In genomic region chr4:160143574-160143973, GRCh38 we compare ENCODE assay signal across 18 cellular contexts.
DNase-seq lines count a peak whose midpoint lies in the region; ATAC-seq and TF ChIP-seq lines count a peak whose summit lies in the region.
"Had no signal": no experiment of that assay in that cellular context is flagged by ENCODE, and none has a peak within 500 bp of the region (broad histone marks: within the 10 kb centered on the region; RNA-seq: fewer than 3 reads in every experiment).

No MANE protein-coding gene starts in this region.

- no TSS peak for BruUV-seq in mammary epithelial cell (replicated peaks; lab: Mats Ljungman, UMichigan)

- no peak overlapping the region for H2AFZ ChIP-seq in mammary epithelial cell (ENCODE audit: low read depth, low read length)

- H3K27me3 ChIP-seq in mammary epithelial cell (ENCODE audit: insufficient read depth, low read length), result no peaks in the 10 kb centered on the region
- H3K27me3 ChIP-seq: SJCRH30 had no signal

- WGBS in mammary epithelial cell (ENCODE audit: low coverage, missing lambda C conversion rate), result 45% methylated on average over 3 of the region's 3 CpGs

- DNase-seq in NCI-H69 (lab: John Stamatoyannopoulos, UW) (peak; percentile 7), mammary epithelial cell (peak; percentile 45), mesothelial cell of epicardium (ENCODE audit: low spot score in 2 of 2, unreplicated experiment in 2 of 2) (no peak), superior temporal gyrus (ENCODE audit: extremely low spot score) (peak; percentile 53), germinal center (ENCODE audit: low spot score) (no peak), DMS153 (lab: John Stamatoyannopoulos, UW) (no peak), natural killer cell (no peak)
- DNase-seq: GDM1, H7, MV-4-11, NCI-H1417, NCI-H187, NCI-H2107, NCI-H2227 treated with DMSO at 0.1 percent for 48 hours, NCI-H524, SJCRH30 had no signal

- CTCF ChIA-PET in mammary epithelial cell (lab: Charles Lee; ENCODE audit: low non-redundant PET), result no interaction called here

- H3K9me3 ChIP-seq in mammary epithelial cell (replicated peaks; ENCODE audit: insufficient read depth, low read length), result no peaks in the 10 kb centered on the region
- H3K9me3 ChIP-seq: SJCRH30 had no signal

- dilution Hi-C loops in mammary epithelial cell (cut with HindIII; ENCODE audit: low sequenced_read_pairs), result no loop called here

- no peaks in the 10 kb centered on the region for H3K4me1 ChIP-seq in mammary epithelial cell (ENCODE audit: insufficient read depth, low read length)
- H3K4me1 ChIP-seq: SJCRH30 had no signal

- H3K27me3 Mint-ChIP-seq in mesothelial cell of epicardium (ENCODE audit: low read depth) (no peaks in the 10 kb centered on the region), natural killer cell (ENCODE audit: low read depth in 2 of 2) (no peaks in the 10 kb centered on the region)

- no peak for ATAC-seq in HG03139 (IDR thresholded peaks at IDR 0.05; ENCODE audit: unreplicated experiment)
- ATAC-seq in natural killer cell, result no peak

- intact Hi-C loops in mammary epithelial cell (cut with micrococcal nuclease) (no loop called here), natural killer cell (cut with micrococcal nuclease) (no loop called here)

- in situ Hi-C loops in mammary epithelial cell (cut with MboI; ENCODE audit: low sequenced_read_pairs in 2 of 2), result no loop called here

- H3K36me3 Mint-ChIP-seq in mesothelial cell of epicardium (no peaks in the 10 kb centered on the region), natural killer cell (no peaks in the 10 kb centered on the region)
- H3K36me3 Mint-ChIP-seq: CD14-positive monocyte had no signal

- H4K20me1 ChIP-seq in mammary epithelial cell (ENCODE audit: insufficient read depth, low read length), result no peaks in the 10 kb centered on the region

- no peak overlapping the region for H3K4me3 Mint-ChIP-seq in mesothelial cell of epicardium
- H3K4me3 Mint-ChIP-seq in natural killer cell, result no peak overlapping the region
- H3K4me3 Mint-ChIP-seq: CD14-positive monocyte had no signal

- no peaks in the 10 kb centered on the region for H3K36me3 ChIP-seq in mammary epithelial cell (ENCODE audit: insufficient read depth, low read length)
- H3K36me3 ChIP-seq: SJCRH30 had no signal

- TF ChIP-seq CTCF in mammary epithelial cell (conservative IDR thresholded peaks at IDR 0.05 in 1 of 2, IDR thresholded peaks at IDR 0.05 in 1 of 2; ENCODE audit: extremely low read depth in 1 of 2, insufficient read depth in 1 of 2, low read depth in 1 of 2, low read length in 2 of 2) (no peak), mesothelial cell of epicardium (IDR thresholded peaks at IDR 0.05; ENCODE audit: unreplicated experiment) (no peak), natural killer cell (IDR thresholded peaks at IDR 0.05) (no peak)

- H3K4me2 ChIP-seq in mammary epithelial cell (ENCODE audit: insufficient read depth, low read depth, low read length), result no peak overlapping the region

- no peak overlapping the region for H3K4me3 ChIP-seq in mammary epithelial cell (replicated peaks in 1 of 3; ENCODE audit: insufficient read depth in 1 of 3, low read depth in 2 of 3, low read length in 3 of 3)
- H3K4me3 ChIP-seq: SJCRH30 had no signal

- H3K9me3 Mint-ChIP-seq in mesothelial cell of epicardium (no peaks in the 10 kb centered on the region), natural killer cell (peaks cover 9 to 11% of the 10 kb centered on the region in 2 donors)

- H3K4me1 Mint-ChIP-seq in mesothelial cell of epicardium (peaks cover 35% of the 10 kb centered on the region), natural killer cell (no peaks in the 10 kb centered on the region)
- H3K4me1 Mint-ChIP-seq: CD14-positive monocyte had no signal

- peak overlapping the region; percentile 53 for H3K27ac Mint-ChIP-seq in mesothelial cell of epicardium
- H3K27ac Mint-ChIP-seq in natural killer cell, result no peak overlapping the region
- H3K27ac Mint-ChIP-seq: CD14-positive monocyte had no signal

- H3K79me2 ChIP-seq in mammary epithelial cell (ENCODE audit: insufficient read depth, low read length), result no peaks in the 10 kb centered on the region

- H3K27ac ChIP-seq in mammary epithelial cell (ENCODE audit: insufficient read depth, low read depth, low read length), result no peak overlapping the region
- H3K27ac ChIP-seq: SJCRH30 had no signal

- H3K9ac ChIP-seq in mammary epithelial cell (ENCODE audit: insufficient read depth, low read length), result no peak overlapping the region

Comparison
In these comparisons a context has a peak if more than half of its experiments do, and no peak if none do; other contexts are left out.
1. DNase-seq: peak in NCI-H69 (single experiment), mammary epithelial cell (single experiment) and superior temporal gyrus (single experiment); none in mesothelial cell of epicardium (0 of 2), germinal center (single experiment), DMS153 (single experiment) and natural killer cell (single experiment).